ENCODE assay signal across 1 cellular context in the genomic region with DNA sequence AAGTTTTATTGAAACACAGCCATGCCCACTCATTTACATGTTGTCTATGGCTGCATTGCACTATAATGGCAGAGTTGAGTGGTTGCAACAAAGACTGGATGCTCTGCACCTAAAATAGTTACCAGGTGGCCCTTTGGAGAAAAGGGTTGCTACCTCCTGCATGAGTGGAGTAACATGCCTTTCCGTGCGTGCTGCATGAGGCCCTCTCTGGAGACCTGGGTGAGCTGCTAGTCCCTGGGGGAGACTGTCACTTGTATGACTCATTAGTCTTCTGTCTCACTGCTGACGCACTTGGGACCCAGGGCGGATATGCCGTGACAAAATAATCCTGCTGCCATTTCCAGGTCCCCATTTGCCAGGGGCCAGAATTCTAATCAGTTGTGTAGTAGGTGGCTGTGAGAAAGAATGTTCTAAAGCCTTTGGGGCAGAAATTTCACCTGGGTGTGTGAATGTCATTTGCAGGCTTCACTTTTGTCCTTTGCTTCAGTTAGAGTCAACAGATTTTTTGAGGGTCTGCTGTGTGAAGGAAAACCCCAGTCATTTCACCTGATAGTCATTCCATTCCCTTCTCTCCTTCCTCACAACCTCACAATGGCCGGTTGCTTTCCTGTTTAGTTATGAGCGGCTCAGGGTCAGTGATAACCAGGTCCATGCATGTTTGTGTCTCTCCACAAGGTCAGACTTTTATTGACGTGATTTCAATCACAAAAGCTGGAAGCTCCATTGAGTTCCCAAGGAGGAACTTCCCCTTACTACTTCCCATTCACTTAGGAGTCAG.
TF ChIP-seq lines count a peak whose summit lies in the region.

No MANE protein-coding gene starts in this region.

TF ChIP-seq in K562, 482 proteins besides CTCF, POLR2A, EP300 and RAD21 (continued from another document and continues in another):
- TF ChIP-seq TFAP4 (CRISPR knock-in tag; IDR thresholded peaks at IDR 0.05; ENCODE audit: borderline replicate concordance) (no peak), GATAD2B (IDR thresholded peaks at IDR 0.05; ENCODE audit: borderline replicate concordance) (no peak), NRF1 (conservative IDR thresholded peaks at IDR 0.05 in 1 of 2, IDR thresholded peaks at IDR 0.05 in 1 of 2) (no peak), ZBTB1 (CRISPR knock-in tag; IDR thresholded peaks at IDR 0.05; ENCODE audit: borderline replicate concordance, low read depth) (no peak), RAD51 (IDR thresholded peaks at IDR 0.05; ENCODE audit: borderline replicate concordance, low read depth) (no peak), HIVEP1 (CRISPR knock-in tag; IDR thresholded peaks at IDR 0.05) (no peak), GTF2A2 (tag; IDR thresholded peaks at IDR 0.05) (no peak), ELF2 (CRISPR knock-in tag; IDR thresholded peaks at IDR 0.05) (no peak), HDAC2 (IDR thresholded peaks at IDR 0.05) (no peak), STAT6 (CRISPR knock-in tag; IDR thresholded peaks at IDR 0.05) (no peak), ZNF239 (CRISPR knock-in tag; IDR thresholded peaks at IDR 0.05) (no peak), TAF15 (IDR thresholded peaks at IDR 0.05; ENCODE audit: low read depth, low read length) (no peak), RBM22 (IDR thresholded peaks at IDR 0.05; ENCODE audit: low read depth, low read length, poor library complexity, severe bottlenecking) (no peak), BRD9 (IDR thresholded peaks at IDR 0.05; ENCODE audit: low read depth, partially characterized antibody) (no peak), TAF7 (tag; IDR thresholded peaks at IDR 0.05) (no peak), ELF4 (CRISPR knock-in tag; IDR thresholded peaks at IDR 0.05) (no peak), PHB (CRISPR knock-in tag; IDR thresholded peaks at IDR 0.05) (no peak), BRCA1 (IDR thresholded peaks at IDR 0.05) (no peak), BRCA1 (CRISPR knock-in tag; IDR thresholded peaks at IDR 0.05) (no peak), WHSC1 (IDR thresholded peaks at IDR 0.05; ENCODE audit: low read length) (no peak), ZNF212 (CRISPR knock-in tag; IDR thresholded peaks at IDR 0.05) (no peak), MAFG (tag; conservative IDR thresholded peaks at IDR 0.05) (no peak), ZNF609 (CRISPR knock-in tag; IDR thresholded peaks at IDR 0.05; ENCODE audit: borderline replicate concordance) (no peak), E2F6 (IDR thresholded peaks at IDR 0.05; ENCODE audit: borderline replicate concordance in 1 of 2, extremely low read depth in 1 of 2, insufficient read depth in 1 of 2, insufficient read length in 1 of 2, low read depth in 1 of 2, low read length in 1 of 2, poor library complexity in 1 of 2, severe bottlenecking in 1 of 2) (peak in 1 of 2 experiments; percentile 43), ZNF511 (CRISPR knock-in tag; IDR thresholded peaks at IDR 0.05) (no peak), MYC (IDR thresholded peaks at IDR 0.05; ENCODE audit: low read depth, low read length) (no peak), MYC (CRISPR knock-in tag; IDR thresholded peaks at IDR 0.05; ENCODE audit: borderline replicate concordance, low read depth) (no peak), RBM25 (IDR thresholded peaks at IDR 0.05; ENCODE audit: low read depth, low read length, severe bottlenecking) (no peak), YY1 (IDR thresholded peaks at IDR 0.05; ENCODE audit: borderline replicate concordance in 1 of 3, control insufficient read depth in 1 of 3, extremely low read depth in 1 of 3, insufficient read depth in 3 of 3, insufficient read length in 1 of 3, insufficient replicate concordance in 2 of 3, low read depth in 1 of 3, low read length in 2 of 3) (peak in 2 of 3 experiments; percentile 69 to 84), ARID2 (IDR thresholded peaks at IDR 0.05) (no peak), CHCHD3 (CRISPR knock-in tag; IDR thresholded peaks at IDR 0.05) (no peak), BACH1 (tag; IDR thresholded peaks at IDR 0.05) (peak; percentile 27; the same call in 1 of the 2 replicates), NR0B1 (IDR thresholded peaks at IDR 0.05; ENCODE audit: partially characterized antibody) (no peak), MTF1 (CRISPR knock-in tag; IDR thresholded peaks at IDR 0.05; ENCODE audit: borderline replicate concordance) (no peak), ZZZ3 (IDR thresholded peaks at IDR 0.05) (no peak), ATF7 (IDR thresholded peaks at IDR 0.05) (peak; percentile 40; the same call in 1 of the 2 replicates)
- TF ChIP-seq, protein P1, sequence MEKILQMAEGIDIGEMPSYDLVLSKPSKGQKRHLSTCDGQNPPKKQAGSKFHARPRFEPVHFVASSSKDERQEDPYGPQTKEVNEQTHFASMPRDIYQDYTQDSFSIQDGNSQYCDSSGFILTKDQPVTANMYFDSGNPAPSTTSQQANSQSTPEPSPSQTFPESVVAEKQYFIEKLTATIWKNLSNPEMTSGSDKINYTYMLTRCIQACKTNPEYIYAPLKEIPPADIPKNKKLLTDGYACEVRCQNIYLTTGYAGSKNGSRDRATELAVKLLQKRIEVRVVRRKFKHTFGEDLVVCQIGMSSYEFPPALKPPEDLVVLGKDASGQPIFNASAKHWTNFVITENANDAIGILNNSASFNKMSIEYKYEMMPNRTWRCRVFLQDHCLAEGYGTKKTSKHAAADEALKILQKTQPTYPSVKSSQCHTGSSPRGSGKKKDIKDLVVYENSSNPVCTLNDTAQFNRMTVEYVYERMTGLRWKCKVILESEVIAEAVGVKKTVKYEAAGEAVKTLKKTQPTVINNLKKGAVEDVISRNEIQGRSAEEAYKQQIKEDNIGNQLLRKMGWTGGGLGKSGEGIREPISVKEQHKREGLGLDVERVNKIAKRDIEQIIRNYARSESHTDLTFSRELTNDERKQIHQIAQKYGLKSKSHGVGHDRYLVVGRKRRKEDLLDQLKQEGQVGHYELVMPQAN (IDR thresholded peaks at IDR 0.05; ENCODE audit: borderline replicate concordance), result no peak
- TF ChIP-seq, protein P2, sequence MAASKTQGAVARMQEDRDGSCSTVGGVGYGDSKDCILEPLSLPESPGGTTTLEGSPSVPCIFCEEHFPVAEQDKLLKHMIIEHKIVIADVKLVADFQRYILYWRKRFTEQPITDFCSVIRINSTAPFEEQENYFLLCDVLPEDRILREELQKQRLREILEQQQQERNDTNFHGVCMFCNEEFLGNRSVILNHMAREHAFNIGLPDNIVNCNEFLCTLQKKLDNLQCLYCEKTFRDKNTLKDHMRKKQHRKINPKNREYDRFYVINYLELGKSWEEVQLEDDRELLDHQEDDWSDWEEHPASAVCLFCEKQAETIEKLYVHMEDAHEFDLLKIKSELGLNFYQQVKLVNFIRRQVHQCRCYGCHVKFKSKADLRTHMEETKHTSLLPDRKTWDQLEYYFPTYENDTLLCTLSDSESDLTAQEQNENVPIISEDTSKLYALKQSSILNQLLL (CRISPR knock-in tag; IDR thresholded peaks at IDR 0.05; ENCODE audit: borderline replicate concordance), result no peak
- TF ChIP-seq, protein P3, sequence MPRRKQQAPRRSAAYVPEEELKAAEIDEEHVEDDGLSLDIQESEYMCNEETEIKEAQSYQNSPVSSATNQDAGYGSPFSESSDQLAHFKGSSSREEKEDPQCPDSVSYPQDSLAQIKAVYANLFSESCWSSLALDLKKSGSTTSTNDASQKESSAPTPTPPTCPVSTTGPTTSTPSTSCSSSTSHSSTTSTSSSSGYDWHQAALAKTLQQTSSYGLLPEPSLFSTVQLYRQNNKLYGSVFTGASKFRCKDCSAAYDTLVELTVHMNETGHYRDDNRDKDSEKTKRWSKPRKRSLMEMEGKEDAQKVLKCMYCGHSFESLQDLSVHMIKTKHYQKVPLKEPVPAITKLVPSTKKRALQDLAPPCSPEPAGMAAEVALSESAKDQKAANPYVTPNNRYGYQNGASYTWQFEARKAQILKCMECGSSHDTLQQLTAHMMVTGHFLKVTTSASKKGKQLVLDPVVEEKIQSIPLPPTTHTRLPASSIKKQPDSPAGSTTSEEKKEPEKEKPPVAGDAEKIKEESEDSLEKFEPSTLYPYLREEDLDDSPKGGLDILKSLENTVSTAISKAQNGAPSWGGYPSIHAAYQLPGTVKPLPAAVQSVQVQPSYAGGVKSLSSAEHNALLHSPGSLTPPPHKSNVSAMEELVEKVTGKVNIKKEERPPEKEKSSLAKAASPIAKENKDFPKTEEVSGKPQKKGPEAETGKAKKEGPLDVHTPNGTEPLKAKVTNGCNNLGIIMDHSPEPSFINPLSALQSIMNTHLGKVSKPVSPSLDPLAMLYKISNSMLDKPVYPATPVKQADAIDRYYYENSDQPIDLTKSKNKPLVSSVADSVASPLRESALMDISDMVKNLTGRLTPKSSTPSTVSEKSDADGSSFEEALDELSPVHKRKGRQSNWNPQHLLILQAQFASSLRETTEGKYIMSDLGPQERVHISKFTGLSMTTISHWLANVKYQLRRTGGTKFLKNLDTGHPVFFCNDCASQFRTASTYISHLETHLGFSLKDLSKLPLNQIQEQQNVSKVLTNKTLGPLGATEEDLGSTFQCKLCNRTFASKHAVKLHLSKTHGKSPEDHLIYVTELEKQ (CRISPR knock-in tag; IDR thresholded peaks at IDR 0.05), result no peak
